2 cellular contexts compared by ENCODE assay signal in the genomic region with DNA sequence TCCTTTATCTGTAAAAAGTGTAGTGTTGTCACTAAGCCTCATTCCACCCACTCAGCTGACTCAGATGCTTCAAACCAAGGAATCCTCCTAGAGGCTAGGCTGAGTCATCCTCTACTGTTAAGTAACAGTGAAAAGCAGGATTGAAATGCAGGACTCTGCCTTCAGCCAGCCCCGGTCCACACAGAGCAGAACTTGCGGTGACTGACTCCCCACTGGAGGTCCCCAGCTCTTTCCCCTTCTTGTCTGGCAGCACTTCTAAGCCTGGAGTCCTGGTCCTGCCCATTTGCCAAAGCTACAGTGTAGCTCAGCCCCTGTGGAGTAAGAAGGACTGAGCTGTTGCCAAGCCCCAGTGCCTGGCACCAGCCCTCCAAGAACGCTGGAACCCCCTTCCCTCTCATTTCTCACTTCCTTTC.
TF ChIP-seq lines count a peak whose summit lies in the region.

No MANE protein-coding gene starts in this region.

TF ChIP-seq in GM23338, 12 proteins besides CTCF, POLR2A, EP300 and RAD21 (continues in another document):
- TF ChIP-seq CREB1 (CRISPR knock-in tag; IDR thresholded peaks at IDR 0.05; ENCODE audit: low read depth) (no peak), POLR2AphosphoS5 (IDR thresholded peaks at IDR 0.05; ENCODE audit: low read depth) (no peak), NANOG (IDR thresholded peaks at IDR 0.05; ENCODE audit: borderline replicate concordance) (no peak), JUNB (IDR thresholded peaks at IDR 0.05; ENCODE audit: unreplicated experiment) (no peak), EZH2phosphoT487 (IDR thresholded peaks at IDR 0.05; ENCODE audit: unreplicated experiment) (no peak), EZH2 (IDR thresholded peaks at IDR 0.05; ENCODE audit: low read depth, unreplicated experiment) (no peak), STAT1 (IDR thresholded peaks at IDR 0.05; ENCODE audit: unreplicated experiment) (no peak), ZNF114 (CRISPR knock-in tag; IDR thresholded peaks at IDR 0.05) (no peak), ZNF331 (CRISPR knock-in tag; IDR thresholded peaks at IDR 0.05; ENCODE audit: low read depth) (no peak)
- TF ChIP-seq, protein P1, sequence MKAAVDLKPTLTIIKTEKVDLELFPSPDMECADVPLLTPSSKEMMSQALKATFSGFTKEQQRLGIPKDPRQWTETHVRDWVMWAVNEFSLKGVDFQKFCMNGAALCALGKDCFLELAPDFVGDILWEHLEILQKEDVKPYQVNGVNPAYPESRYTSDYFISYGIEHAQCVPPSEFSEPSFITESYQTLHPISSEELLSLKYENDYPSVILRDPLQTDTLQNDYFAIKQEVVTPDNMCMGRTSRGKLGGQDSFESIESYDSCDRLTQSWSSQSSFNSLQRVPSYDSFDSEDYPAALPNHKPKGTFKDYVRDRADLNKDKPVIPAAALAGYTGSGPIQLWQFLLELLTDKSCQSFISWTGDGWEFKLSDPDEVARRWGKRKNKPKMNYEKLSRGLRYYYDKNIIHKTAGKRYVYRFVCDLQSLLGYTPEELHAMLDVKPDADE (IDR thresholded peaks at IDR 0.05), result no peak
- TF ChIP-seq, protein P2, sequence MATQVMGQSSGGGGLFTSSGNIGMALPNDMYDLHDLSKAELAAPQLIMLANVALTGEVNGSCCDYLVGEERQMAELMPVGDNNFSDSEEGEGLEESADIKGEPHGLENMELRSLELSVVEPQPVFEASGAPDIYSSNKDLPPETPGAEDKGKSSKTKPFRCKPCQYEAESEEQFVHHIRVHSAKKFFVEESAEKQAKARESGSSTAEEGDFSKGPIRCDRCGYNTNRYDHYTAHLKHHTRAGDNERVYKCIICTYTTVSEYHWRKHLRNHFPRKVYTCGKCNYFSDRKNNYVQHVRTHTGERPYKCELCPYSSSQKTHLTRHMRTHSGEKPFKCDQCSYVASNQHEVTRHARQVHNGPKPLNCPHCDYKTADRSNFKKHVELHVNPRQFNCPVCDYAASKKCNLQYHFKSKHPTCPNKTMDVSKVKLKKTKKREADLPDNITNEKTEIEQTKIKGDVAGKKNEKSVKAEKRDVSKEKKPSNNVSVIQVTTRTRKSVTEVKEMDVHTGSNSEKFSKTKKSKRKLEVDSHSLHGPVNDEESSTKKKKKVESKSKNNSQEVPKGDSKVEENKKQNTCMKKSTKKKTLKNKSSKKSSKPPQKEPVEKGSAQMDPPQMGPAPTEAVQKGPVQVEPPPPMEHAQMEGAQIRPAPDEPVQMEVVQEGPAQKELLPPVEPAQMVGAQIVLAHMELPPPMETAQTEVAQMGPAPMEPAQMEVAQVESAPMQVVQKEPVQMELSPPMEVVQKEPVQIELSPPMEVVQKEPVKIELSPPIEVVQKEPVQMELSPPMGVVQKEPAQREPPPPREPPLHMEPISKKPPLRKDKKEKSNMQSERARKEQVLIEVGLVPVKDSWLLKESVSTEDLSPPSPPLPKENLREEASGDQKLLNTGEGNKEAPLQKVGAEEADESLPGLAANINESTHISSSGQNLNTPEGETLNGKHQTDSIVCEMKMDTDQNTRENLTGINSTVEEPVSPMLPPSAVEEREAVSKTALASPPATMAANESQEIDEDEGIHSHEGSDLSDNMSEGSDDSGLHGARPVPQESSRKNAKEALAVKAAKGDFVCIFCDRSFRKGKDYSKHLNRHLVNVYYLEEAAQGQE (IDR thresholded peaks at IDR 0.05; ENCODE audit: unreplicated experiment), result no peak

TF ChIP-seq in endothelial cell of umbilical vein, 7 proteins besides CTCF, POLR2A, EP300 and RAD21:
- TF ChIP-seq JUN (IDR thresholded peaks at IDR 0.05; ENCODE audit: borderline replicate concordance, insufficient read depth, insufficient read length, low read depth) (no peak), POLR2AphosphoS5 (IDR thresholded peaks at IDR 0.05; ENCODE audit: insufficient read depth, low read depth, low read length) (no peak), FOS (IDR thresholded peaks at IDR 0.05; ENCODE audit: borderline replicate concordance, insufficient read depth, low read length) (peak; percentile 76), GATA2 (IDR thresholded peaks at IDR 0.05; ENCODE audit: insufficient read depth, insufficient read length, low read depth, low read length) (no peak)
